In the genomic region with DNA sequence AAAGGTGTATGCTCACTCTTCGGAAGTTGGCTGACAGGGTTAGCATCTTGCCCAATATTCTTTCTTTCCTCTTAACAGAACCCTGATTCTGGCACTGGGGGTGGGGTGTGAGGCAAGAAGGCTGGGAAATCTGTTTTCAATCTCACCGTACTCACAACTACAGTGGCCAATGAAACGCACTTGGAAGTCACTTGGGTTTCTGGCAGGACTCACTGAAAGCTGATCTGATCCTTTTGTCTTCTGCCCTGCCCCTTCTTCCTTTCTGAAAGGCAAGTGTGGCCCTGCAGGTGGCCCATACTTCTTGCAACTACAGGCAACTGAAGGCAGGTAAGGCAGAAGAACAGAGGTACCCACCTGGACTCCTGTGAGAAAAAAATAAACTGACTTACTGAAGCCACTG, we compare ENCODE assay signal across 12 cellular contexts.
DNase-seq lines count a peak whose midpoint lies in the region; ATAC-seq and TF ChIP-seq lines count a peak whose summit lies in the region.
"Had no signal": no experiment of that assay in that cellular context is flagged by ENCODE, and none has a peak within 500 bp of the region (broad histone marks: within the 10 kb centered on the region; RNA-seq: fewer than 3 reads in every experiment).

No MANE protein-coding gene starts in this region.

- no peaks in the 10 kb centered on the region for H3K4me1 ChIP-seq in NT2/D1 (ENCODE audit: insufficient read depth, insufficient read length)
- H3K4me1 ChIP-seq: BE2C had no signal

- H3K27me3 ChIP-seq in NT2/D1 (ENCODE audit: insufficient read depth, insufficient read length), result no peaks in the 10 kb centered on the region
- H3K27me3 ChIP-seq: BE2C had no signal

- in situ Hi-C loops in KBM-7 (cut with MboI; ENCODE audit: low pct_unique_long_range_greater_than_20kb, low sequenced_read_pairs), result no loop called here

- H3K36me3 ChIP-seq in NT2/D1 (ENCODE audit: insufficient read depth, insufficient read length, low read length), result no peaks in the 10 kb centered on the region
- H3K36me3 ChIP-seq: BE2C had no signal

- H3K9ac ChIP-seq in NT2/D1 (ENCODE audit: insufficient read length, low read depth), result no peak overlapping the region

- H3K9me3 ChIP-seq in NT2/D1 (ENCODE audit: insufficient read depth, low read length), result no peaks in the 10 kb centered on the region
- H3K9me3 ChIP-seq: BE2C had no signal

- no peak for TF ChIP-seq CTCF in AG09309 (IDR thresholded peaks at IDR 0.05; ENCODE audit: control insufficient read depth, insufficient read depth, low read depth, low read length, missing control alignments)

- H3K4me3 ChIP-seq in AG09309 (ENCODE audit: control insufficient read depth, low read depth, low read length) (no peak overlapping the region), NT2/D1 (ENCODE audit: insufficient read length, low read depth) (no peak overlapping the region)

- DNase-seq in AG09309 (ENCODE audit: low read depth) (peak; percentile 39), HCEC 1CT (peak; percentile 34), NT2/D1 (ENCODE audit: low read depth, low spot score) (peak; percentile 35), iPS-NIHi11 (ENCODE audit: low spot score) (peak; percentile 73), pons (ENCODE audit: low spot score) (no peak), inferior parietal cortex (ENCODE audit: extremely low spot score) (no peak), KBM-7 (no peak)
- DNase-seq: activated naive CD4-positive, alpha-beta T cell treated with Interleukin-2 at 50 U/mL for 16 hours; BE2C; NCI-H1048; stimulated activated CD8-positive, alpha-beta memory T cell treated with anti-CD3 and anti-CD28 coated beads, Interleukin-4, amount 100 ng/mL, for 48 hours had no signal

- no peak for ATAC-seq in GM21390 (IDR thresholded peaks at IDR 0.05; ENCODE audit: unreplicated experiment)

Comparison
In these comparisons a context has a peak if more than half of its experiments do, and no peak if none do; other contexts are left out.
1. DNase-seq: peak in AG09309 (single experiment), HCEC 1CT (single experiment), NT2/D1 (single experiment) and iPS-NIHi11 (single experiment); none in pons (single experiment), inferior parietal cortex (single experiment) and KBM-7 (single experiment).